1 cellular context compared by ENCODE assay signal in the genomic region with DNA sequence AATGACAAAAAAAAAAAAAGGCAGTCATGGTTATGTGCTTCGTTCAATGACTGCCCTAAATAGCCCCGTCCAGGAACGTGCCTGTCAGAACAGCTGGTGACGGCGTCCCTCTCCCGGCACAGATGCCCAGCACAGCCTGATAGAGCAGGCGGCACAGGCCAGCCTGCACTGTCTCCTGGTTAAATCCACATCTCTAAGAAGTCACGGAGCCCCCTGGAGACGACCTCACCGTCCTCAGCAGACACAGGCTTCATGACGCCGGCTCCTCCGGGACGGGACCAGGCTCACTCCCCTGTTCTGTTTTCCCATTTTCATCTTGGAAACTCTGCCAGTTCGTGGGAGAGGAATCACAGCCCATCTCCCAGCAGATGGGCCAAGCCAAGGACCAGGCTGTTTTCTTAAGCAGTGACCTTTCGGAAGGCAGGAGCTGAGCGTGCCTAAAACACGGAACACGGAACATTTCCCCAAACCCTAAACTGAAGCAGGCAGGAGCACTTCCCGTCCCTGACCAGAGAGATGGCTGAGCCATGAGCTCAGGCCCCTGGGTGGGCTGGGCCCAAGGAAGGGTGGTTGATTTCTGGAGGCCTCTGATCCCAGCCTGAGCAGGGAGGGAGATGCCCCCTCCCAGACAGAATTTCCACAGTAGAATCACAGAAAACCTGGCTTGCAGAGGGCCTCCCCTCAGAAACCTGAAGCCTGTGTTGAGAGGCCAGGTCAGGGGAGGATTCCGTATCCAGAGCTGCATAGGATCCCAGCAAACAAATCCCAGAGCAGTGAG.
TF ChIP-seq lines count a peak whose summit lies in the region.

No MANE protein-coding gene starts in this region.

TF ChIP-seq in IMR-90, 13 proteins besides CTCF, POLR2A, EP300 and RAD21:
- no peak for TF ChIP-seq FOS (IDR thresholded peaks at IDR 0.05; ENCODE audit: low read depth, low read length)
- TF ChIP-seq RCOR1 (IDR thresholded peaks at IDR 0.05; ENCODE audit: insufficient replicate concordance, low read length) = no peak
- no peak for TF ChIP-seq MAFK (IDR thresholded peaks at IDR 0.05; ENCODE audit: low read depth, low read length)
- no peak for TF ChIP-seq NFE2L2 (IDR thresholded peaks at IDR 0.05; ENCODE audit: low read depth, low read length)
- TF ChIP-seq, protein P1, sequence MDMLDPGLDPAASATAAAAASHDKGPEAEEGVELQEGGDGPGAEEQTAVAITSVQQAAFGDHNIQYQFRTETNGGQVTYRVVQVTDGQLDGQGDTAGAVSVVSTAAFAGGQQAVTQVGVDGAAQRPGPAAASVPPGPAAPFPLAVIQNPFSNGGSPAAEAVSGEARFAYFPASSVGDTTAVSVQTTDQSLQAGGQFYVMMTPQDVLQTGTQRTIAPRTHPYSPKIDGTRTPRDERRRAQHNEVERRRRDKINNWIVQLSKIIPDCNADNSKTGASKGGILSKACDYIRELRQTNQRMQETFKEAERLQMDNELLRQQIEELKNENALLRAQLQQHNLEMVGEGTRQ (IDR thresholded peaks at IDR 0.05; ENCODE audit: low read depth, low read length) = no peak
- TF ChIP-seq ELK1 (IDR thresholded peaks at IDR 0.05; ENCODE audit: borderline replicate concordance, low read depth, low read length) = no peak
- TF ChIP-seq RFX5 (IDR thresholded peaks at IDR 0.05; ENCODE audit: low read depth, low read length) = no peak
- TF ChIP-seq MXI1 (IDR thresholded peaks at IDR 0.05; ENCODE audit: borderline replicate concordance, low read depth, low read length) = no peak
- TF ChIP-seq CHD1 (IDR thresholded peaks at IDR 0.05; ENCODE audit: low read depth, low read length) = no peak
- TF ChIP-seq SMC3 (IDR thresholded peaks at IDR 0.05; ENCODE audit: low read depth, low read length) = no peak
- TF ChIP-seq MAZ (IDR thresholded peaks at IDR 0.05; ENCODE audit: borderline replicate concordance, low read depth, low read length) = no peak
- TF ChIP-seq BHLHE40 (IDR thresholded peaks at IDR 0.05; ENCODE audit: low read depth, low read length) = no peak
- no peak for TF ChIP-seq CEBPB (IDR thresholded peaks at IDR 0.05; ENCODE audit: low read depth, low read length)
